19 cellular contexts compared by ENCODE assay signal in the genomic region with DNA sequence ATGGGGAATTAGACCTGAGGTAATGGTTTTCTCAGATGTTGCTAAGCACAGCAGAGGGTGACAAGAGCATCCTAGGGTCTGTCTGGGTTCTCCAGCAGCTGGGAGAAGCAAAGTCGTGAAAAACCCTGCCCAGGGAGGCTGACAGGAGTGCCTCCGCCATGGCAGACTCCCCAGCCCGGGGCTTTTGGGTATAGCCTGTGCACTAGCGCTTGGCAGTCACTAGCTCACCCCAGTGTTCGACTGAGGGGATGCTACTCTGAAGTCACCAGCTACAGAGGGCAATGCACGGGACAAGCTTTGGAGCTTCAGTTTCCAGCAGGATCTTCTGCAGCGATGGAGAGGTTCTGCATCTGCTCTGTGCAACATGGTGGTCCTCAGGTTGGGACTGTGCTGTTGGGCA.
DNase-seq lines count a peak whose midpoint lies in the region; ATAC-seq and TF ChIP-seq lines count a peak whose summit lies in the region.
"Had no signal": no experiment of that assay in that cellular context is flagged by ENCODE, and none has a peak within 500 bp of the region (broad histone marks: within the 10 kb centered on the region; RNA-seq: fewer than 3 reads in every experiment).

No MANE protein-coding gene starts in this region.

- no peak overlapping the region for H4K5ac ChIP-seq in H9 (ENCODE audit: insufficient read length, low read depth, low read length)

- no peak overlapping the region for H3K14ac ChIP-seq in H9 (ENCODE audit: insufficient read depth, low read length)

- no peak overlapping the region for H2BK12ac ChIP-seq in H9 (ENCODE audit: insufficient read length, low read depth, low read length)

- intact Hi-C loops in activated CD8-positive, alpha-beta T cell treated with anti-CD3 and anti-CD28 coated beads for 36 hours (cut with micrococcal nuclease), result no loop called here

- H3K9ac ChIP-seq in H9 (ENCODE audit: extremely low read depth, insufficient read length, low read length), result no peak overlapping the region

- no peak overlapping the region for H2BK5ac ChIP-seq in H9 (ENCODE audit: insufficient read length, low read length)

- H3K27me3 ChIP-seq in H9 (ENCODE audit: insufficient read depth, low read length), result no peaks in the 10 kb centered on the region
- H3K27me3 ChIP-seq: sigmoid colon had no signal

- H3K4me2 ChIP-seq in H9 (ENCODE audit: insufficient read depth, insufficient read length, low read length), result no peak overlapping the region

- ATAC-seq in activated CD8-positive, alpha-beta T cell treated with anti-CD3 and anti-CD28 coated beads for 36 hours, result peak; percentile 58
- no peak for ATAC-seq in activated CD8-positive, alpha-beta T cell treated with anti-CD3 and anti-CD28 coated beads, Interleukin-2, amount 10 ng/mL, durations not matched to agents 7 days and 5 days
- peak; percentile 44 for ATAC-seq in memory B cell (ENCODE audit: low read depth)
- ATAC-seq in HG03280 (IDR thresholded peaks at IDR 0.05; ENCODE audit: unreplicated experiment), result no peak
- no peak for ATAC-seq in HG03159 (IDR thresholded peaks at IDR 0.05; ENCODE audit: unreplicated experiment)
- ATAC-seq in HG03025 (IDR thresholded peaks at IDR 0.05; ENCODE audit: low FRiP score, unreplicated experiment), result no peak
- ATAC-seq: stimulated activated memory B cell treated with anti-CD40 and anti-IgM and Interleukin-4, amounts not matched to agents 10 μg/mL and 1 μg/mL and 100 μg/mL, for 72 hours had no signal

- H3K23me2 ChIP-seq in H9 (ENCODE audit: insufficient read length, low read depth, low read length, poor library complexity, severe bottlenecking), result no peaks in the 10 kb centered on the region

- no peaks in the 10 kb centered on the region for H3K79me1 ChIP-seq in H9 (ENCODE audit: insufficient read depth, low read depth, low read length, poor library complexity, severe bottlenecking)

- H4K20me1 ChIP-seq in H9 (ENCODE audit: control insufficient read depth, insufficient read depth, insufficient read length), result no peaks in the 10 kb centered on the region

- no peak overlapping the region for H2BK120ac ChIP-seq in H9 (ENCODE audit: low read depth, low read length, poor library complexity, severe bottlenecking)

- H3K4me1 ChIP-seq in H9 (ENCODE audit: insufficient read depth, low read length), result peaks cover 9% of the 10 kb centered on the region
- H3K4me1 ChIP-seq: thyroid gland had no signal

- no peak overlapping the region for H3K27ac ChIP-seq in H9 (ENCODE audit: insufficient read length, low read depth, low read length)
- H3K27ac ChIP-seq: RWPE1, thyroid gland had no signal

- H3K56ac ChIP-seq in H9 (ENCODE audit: insufficient read length, low read depth, low read length), result no peak overlapping the region

- CTCF ChIA-PET in activated CD8-positive, alpha-beta T cell treated with anti-CD3 and anti-CD28 coated beads for 36 hours (lab: Charles Lee), result interaction anchor here (1.3 kb wide), 1 partner anchor 77 kb away, joined by 3 read pairs; no protein-coding TSS in a partner anchor
- CTCF ChIA-PET in activated CD8-positive, alpha-beta T cell treated with anti-CD3 and anti-CD28 coated beads, Interleukin-2, amount 10 ng/mL, durations not matched to agents 7 days and 5 days (lab: Charles Lee), result interaction anchor here (1.3 kb wide), 1 partner anchor 208 kb away, joined by 3 read pairs; no protein-coding TSS in a partner anchor

- H2BK15ac ChIP-seq in H9 (ENCODE audit: low read depth, low read length), result no peak overlapping the region

- no peaks in the 10 kb centered on the region for H3K79me2 ChIP-seq in H9 (ENCODE audit: insufficient read depth, low read length)

- H3T11ph ChIP-seq in H9 (ENCODE audit: low read length), result no peak overlapping the region

- no peaks in the 10 kb centered on the region for H3K36me3 Mint-ChIP-seq in activated CD8-positive, alpha-beta T cell treated with anti-CD3 and anti-CD28 coated beads for 36 hours (ENCODE audit: low read depth)
- H3K36me3 Mint-ChIP-seq in activated CD8-positive, alpha-beta T cell treated with anti-CD3 and anti-CD28 coated beads, Interleukin-2, amount 10 ng/mL, durations not matched to agents 7 days and 5 days (ENCODE audit: low read depth), result no peaks in the 10 kb centered on the region
- H3K36me3 Mint-ChIP-seq in H9 (ENCODE audit: insufficient read depth in 1 of 3, low read depth in 3 of 3) (no peaks in the 10 kb centered on the region), memory B cell (no peaks in the 10 kb centered on the region)
- H3K36me3 Mint-ChIP-seq: activated naive CD4-positive, alpha-beta T cell treated with anti-CD3 and anti-CD28 coated beads, Interleukin-2, amount 50 U/mL, for 24 hours; stimulated activated memory B cell treated with anti-CD40 and anti-IgM and Interleukin-4, amounts not matched to agents 10 μg/mL and 1 μg/mL and 100 μg/mL, for 72 hours had no signal

- no peak overlapping the region for H3K23ac ChIP-seq in H9 (ENCODE audit: insufficient read length, low read depth, low read length)

- no peak overlapping the region for H4K91ac ChIP-seq in H9 (ENCODE audit: insufficient read length, low read depth, low read length)

- H4K8ac ChIP-seq in H9 (replicated peaks; ENCODE audit: insufficient read length, low read depth, low read length), result no peak overlapping the region

- no peak for TF ChIP-seq CTCF in activated CD8-positive, alpha-beta T cell treated with anti-CD3 and anti-CD28 coated beads for 36 hours (IDR thresholded peaks at IDR 0.05)
- peak; percentile 25; the same call in 2 of the 3 replicates for TF ChIP-seq CTCF in H9 (conservative IDR thresholded peaks at IDR 0.05)

- no CpG with 5 or more reads among the region's 7 CpGs for WGBS in H9 (ENCODE audit: extremely low coverage, insufficient read length, low lambda C conversion rate)

- no peak overlapping the region for H3K4ac ChIP-seq in H9 (ENCODE audit: low read depth, low read length)

- no peak overlapping the region for H3K4me3 Mint-ChIP-seq in activated CD8-positive, alpha-beta T cell treated with anti-CD3 and anti-CD28 coated beads for 36 hours
- no peak overlapping the region for H3K4me3 Mint-ChIP-seq in activated CD8-positive, alpha-beta T cell treated with anti-CD3 and anti-CD28 coated beads, Interleukin-2, amount 10 ng/mL, durations not matched to agents 7 days and 5 days
- H3K4me3 Mint-ChIP-seq in H9 (no peak overlapping the region), memory B cell (no peak overlapping the region)
- H3K4me3 Mint-ChIP-seq: activated CD4-positive, alpha-beta memory T cell treated with anti-CD3 and anti-CD28 coated beads, Interleukin-2, amount 10 ng/mL, durations not matched to agents 7 days and 5 days; activated naive CD4-positive, alpha-beta T cell treated with anti-CD3 and anti-CD28 coated beads, Interleukin-2, amount 50 U/mL, for 24 hours; CD4-positive, alpha-beta T cell; stimulated activated memory B cell treated with anti-CD40 and anti-IgM and Interleukin-4, amounts not matched to agents 10 μg/mL and 1 μg/mL and 100 μg/mL, for 72 hours had no signal

- H2AK5ac ChIP-seq in H9 (ENCODE audit: insufficient read length, low read length), result no peak overlapping the region

- POLR2A ChIA-PET in activated CD8-positive, alpha-beta T cell treated with anti-CD3 and anti-CD28 coated beads for 36 hours (lab: Charles Lee), result no interaction called here
- POLR2A ChIA-PET in activated CD8-positive, alpha-beta T cell treated with anti-CD3 and anti-CD28 coated beads, Interleukin-2, amount 10 ng/mL, durations not matched to agents 7 days and 5 days (lab: Charles Lee), result no interaction called here

- no peak overlapping the region for H2AFZ ChIP-seq in H9 (ENCODE audit: low read length)

- H3K27ac Mint-ChIP-seq in activated CD8-positive, alpha-beta T cell treated with anti-CD3 and anti-CD28 coated beads for 36 hours, result no peak overlapping the region
- H3K27ac Mint-ChIP-seq in activated CD8-positive, alpha-beta T cell treated with anti-CD3 and anti-CD28 coated beads, Interleukin-2, amount 10 ng/mL, durations not matched to agents 7 days and 5 days, result no peak overlapping the region
- H3K27ac Mint-ChIP-seq in H9, result no peak overlapping the region
- H3K27ac Mint-ChIP-seq in memory B cell, result no peak overlapping the region
- H3K27ac Mint-ChIP-seq: activated CD4-positive, alpha-beta memory T cell treated with anti-CD3 and anti-CD28 coated beads, Interleukin-2, amount 10 ng/mL, durations not matched to agents 7 days and 5 days; activated naive CD4-positive, alpha-beta T cell treated with anti-CD3 and anti-CD28 coated beads, Interleukin-2, amount 50 U/mL, for 24 hours; CD4-positive, alpha-beta T cell; stimulated activated memory B cell treated with anti-CD40 and anti-IgM and Interleukin-4, amounts not matched to agents 10 μg/mL and 1 μg/mL and 100 μg/mL, for 72 hours had no signal

- peaks cover 12% of the 10 kb centered on the region for H3K4me1 Mint-ChIP-seq in activated CD8-positive, alpha-beta T cell treated with anti-CD3 and anti-CD28 coated beads for 36 hours (ENCODE audit: low read depth)
- H3K4me1 Mint-ChIP-seq in activated CD8-positive, alpha-beta T cell treated with anti-CD3 and anti-CD28 coated beads, Interleukin-2, amount 10 ng/mL, durations not matched to agents 7 days and 5 days (ENCODE audit: low read depth), result peaks cover 8% of the 10 kb centered on the region
- peaks cover 16 to 23% of the 10 kb centered on the region in 2 experiments for H3K4me1 Mint-ChIP-seq in H9
- peaks cover 4% of the 10 kb centered on the region for H3K4me1 Mint-ChIP-seq in memory B cell

- H3K18ac ChIP-seq in H9 (ENCODE audit: insufficient read length, low read depth, low read length), result no peak overlapping the region

- no peak overlapping the region for H2BK20ac ChIP-seq in H9 (ENCODE audit: low read depth, low read length, poor library complexity, severe bottlenecking)

- peaks cover 44% of the 10 kb centered on the region for H3K27me3 Mint-ChIP-seq in activated CD8-positive, alpha-beta T cell treated with anti-CD3 and anti-CD28 coated beads for 36 hours
- peaks cover 45% of the 10 kb centered on the region for H3K27me3 Mint-ChIP-seq in activated CD8-positive, alpha-beta T cell treated with anti-CD3 and anti-CD28 coated beads, Interleukin-2, amount 10 ng/mL, durations not matched to agents 7 days and 5 days (ENCODE audit: low read depth)
- peaks cover 66% of the 10 kb centered on the region for H3K27me3 Mint-ChIP-seq in H9 (ENCODE audit: low read depth)
- peaks cover 29% of the 10 kb centered on the region for H3K27me3 Mint-ChIP-seq in memory B cell

- H3K9me3 Mint-ChIP-seq in activated CD8-positive, alpha-beta T cell treated with anti-CD3 and anti-CD28 coated beads for 36 hours, result no peaks in the 10 kb centered on the region
- no peaks in the 10 kb centered on the region for H3K9me3 Mint-ChIP-seq in activated CD8-positive, alpha-beta T cell treated with anti-CD3 and anti-CD28 coated beads, Interleukin-2, amount 10 ng/mL, durations not matched to agents 7 days and 5 days (ENCODE audit: insufficient read depth)
- H3K9me3 Mint-ChIP-seq in H9 (peaks cover 0 to 3% of the 10 kb centered on the region in 2 experiments; a peak in 1 of 5 replicates), memory B cell (no peaks in the 10 kb centered on the region)
- H3K9me3 Mint-ChIP-seq: activated CD4-positive, alpha-beta memory T cell treated with anti-CD3 and anti-CD28 coated beads, Interleukin-2, amount 10 ng/mL, durations not matched to agents 7 days and 5 days; activated naive CD4-positive, alpha-beta T cell treated with anti-CD3 and anti-CD28 coated beads, Interleukin-2, amount 50 U/mL, for 24 hours; CD4-positive, alpha-beta T cell; stimulated activated memory B cell treated with anti-CD40 and anti-IgM and Interleukin-4, amounts not matched to agents 10 μg/mL and 1 μg/mL and 100 μg/mL, for 72 hours had no signal

- peak; percentile 16 for DNase-seq in activated CD8-positive, alpha-beta T cell treated with anti-CD3 and anti-CD28 coated beads for 36 hours
- DNase-seq in activated CD8-positive, alpha-beta T cell treated with anti-CD3 and anti-CD28 coated beads, Interleukin-2, amount 10 ng/mL, durations not matched to agents 7 days and 5 days, result no peak
- no peak for DNase-seq in H9
- peak; percentile 41 for DNase-seq in UCSD-AML1 (lab: John Stamatoyannopoulos, UW; ENCODE audit: unreplicated experiment)
- DNase-seq in memory B cell (ENCODE audit: low spot score in 2 of 2), result no peak
- DNase-seq: activated CD4-positive, alpha-beta memory T cell treated with anti-CD3 and anti-CD28 coated beads, Interleukin-2, amount 10 ng/mL, durations not matched to agents 7 days and 5 days; activated T-cell treated with anti-CD3 and anti-CD28 coated beads, Interleukin-2, amount 50 U/mL, for 48 hours; CD4-positive, alpha-beta T cell; effector memory CD4-positive, alpha-beta T cell; glutamatergic neuron; NCI-H226; sigmoid colon; thyroid gland had no signal

- no peaks in the 10 kb centered on the region for H3K9me3 ChIP-seq in H9 (ENCODE audit: control insufficient read depth, low read depth, low read length)
- H3K9me3 ChIP-seq: sigmoid colon, thyroid gland had no signal

Comparison
In these comparisons a context has a peak if more than half of its experiments do, and no peak if none do; other contexts are left out.
1. ATAC-seq: peak in activated CD8-positive, alpha-beta T cell treated with anti-CD3 and anti-CD28 coated beads for 36 hours (single experiment) and memory B cell (single experiment); none in activated CD8-positive, alpha-beta T cell treated with anti-CD3 and anti-CD28 coated beads, Interleukin-2, amount 10 ng/mL, durations not matched to agents 7 days and 5 days (single experiment), HG03280 (single experiment), HG03159 (single experiment) and HG03025 (single experiment).
2. DNase-seq: peak in activated CD8-positive, alpha-beta T cell treated with anti-CD3 and anti-CD28 coated beads for 36 hours (single experiment) and UCSD-AML1 (single experiment); none in activated CD8-positive, alpha-beta T cell treated with anti-CD3 and anti-CD28 coated beads, Interleukin-2, amount 10 ng/mL, durations not matched to agents 7 days and 5 days (single experiment), H9 (single experiment) and memory B cell (0 of 2).